Comparison of ENCODE assay signal across 1 cellular context in genomic region chr15:37101634-37102314, GRCh38.
TF ChIP-seq lines count a peak whose summit lies in the region.

No MANE protein-coding gene starts in this region.

TF ChIP-seq in K562, 482 proteins besides CTCF, POLR2A, EP300 and RAD21 (continued from another document and continues in another):
- TF ChIP-seq CXXC5 (CRISPR knock-in tag; IDR thresholded peaks at IDR 0.05) (peak; percentile 83), SAFB (IDR thresholded peaks at IDR 0.05; ENCODE audit: borderline replicate concordance, low read depth, low read length) (0 out of 2 replicates have a peak, but pooled peaks have one; percentile 5), RNF2 (IDR thresholded peaks at IDR 0.05) (0 out of 2 replicates have a peak, but pooled peaks have one; percentile 19), STAT6 (CRISPR knock-in tag; IDR thresholded peaks at IDR 0.05) (0 out of 2 replicates have a peak, but pooled peaks have one; percentile 35), SRF (CRISPR knock-in tag; IDR thresholded peaks at IDR 0.05) (no peak), PBX2 (CRISPR knock-in tag; IDR thresholded peaks at IDR 0.05; ENCODE audit: low read depth) (peak; percentile 88), PBX2 (tag; conservative IDR thresholded peaks at IDR 0.05; ENCODE audit: low read depth) (peak; percentile 89), CBFB (CRISPR knock-in tag; IDR thresholded peaks at IDR 0.05) (no peak), FOXK2 (conservative IDR thresholded peaks at IDR 0.05 in 1 of 2, IDR thresholded peaks at IDR 0.05 in 1 of 2; ENCODE audit: low read depth in 2 of 2) (0 out of 4 replicates have a peak, but pooled peaks of 1 of the 2 experiments have one; percentile 10), ZNF740 (CRISPR knock-in tag; IDR thresholded peaks at IDR 0.05) (no peak), ZNF740 (tag; IDR thresholded peaks at IDR 0.05) (peak in 1 of 2 experiments; percentile 48; a peak in 1 of 4 replicates), POLR2AphosphoS5 (IDR thresholded peaks at IDR 0.05; ENCODE audit: control insufficient read depth, insufficient read depth, low read depth, low read length) (peak; percentile 61; the same call in 1 of the 2 replicates), THAP12 (CRISPR knock-in tag; IDR thresholded peaks at IDR 0.05) (no peak), PHF8 (IDR thresholded peaks at IDR 0.05; ENCODE audit: borderline replicate concordance, low read length) (peak; percentile 6; the same call in 1 of the 2 replicates), MEIS2 (IDR thresholded peaks at IDR 0.05; ENCODE audit: partially characterized antibody) (peak; percentile 77), CREM (IDR thresholded peaks at IDR 0.05; ENCODE audit: low read depth) (peak; percentile 74), CUX1 (CRISPR knock-in tag; IDR thresholded peaks at IDR 0.05) (no peak), RCOR1 (IDR thresholded peaks at IDR 0.05; ENCODE audit: borderline replicate concordance in 1 of 2, low read depth in 2 of 2, low read length in 2 of 2) (peak in 1 of 2 experiments; percentile 9; a peak in 1 of 4 replicates), SIN3B (IDR thresholded peaks at IDR 0.05; ENCODE audit: low read depth) (0 out of 2 replicates have a peak, but pooled peaks have one; percentile 22), FIP1L1 (IDR thresholded peaks at IDR 0.05; ENCODE audit: low read depth, low read length, poor library complexity, severe bottlenecking) (peak; percentile 25), HCFC1 (IDR thresholded peaks at IDR 0.05; ENCODE audit: low read depth, low read length) (peak; percentile 11; the same call in 1 of the 2 replicates), GTF3C2 (IDR thresholded peaks at IDR 0.05; ENCODE audit: borderline replicate concordance, extremely low read depth, insufficient read length) (no peak), NONO (IDR thresholded peaks at IDR 0.05; ENCODE audit: low read depth in 2 of 2, low read length in 1 of 2) (0 out of 4 replicates have a peak, but pooled peaks of 1 of the 2 experiments have one; percentile 12), ZNF280B (CRISPR knock-in tag; IDR thresholded peaks at IDR 0.05) (no peak), MTA3 (IDR thresholded peaks at IDR 0.05; ENCODE audit: borderline replicate concordance) (0 out of 2 replicates have a peak, but pooled peaks have one; percentile 46), JUND (IDR thresholded peaks at IDR 0.05; ENCODE audit: borderline replicate concordance, low read depth, low read length) (peak; percentile 24), JUND (tag; IDR thresholded peaks at IDR 0.05; ENCODE audit: borderline replicate concordance, low read depth, low read length) (no peak), ATF7 (IDR thresholded peaks at IDR 0.05) (0 out of 2 replicates have a peak, but pooled peaks have one; percentile 6), MAX (CRISPR knock-in tag; IDR thresholded peaks at IDR 0.05) (peak; percentile 21; the same call in 1 of the 2 replicates), HDAC1 (IDR thresholded peaks at IDR 0.05) (peak in 1 of 2 experiments; percentile 31; a peak in 1 of 4 replicates), MAZ (CRISPR knock-in tag; conservative IDR thresholded peaks at IDR 0.05 in 1 of 2, IDR thresholded peaks at IDR 0.05 in 1 of 2) (peak; percentile 13 to 92; a peak in 2 of 4 replicates), ILK (tag; IDR thresholded peaks at IDR 0.05; ENCODE audit: borderline replicate concordance, low read depth) (no peak), STAG1 (CRISPR knock-in tag; IDR thresholded peaks at IDR 0.05; ENCODE audit: borderline replicate concordance) (no peak), SIN3A (IDR thresholded peaks at IDR 0.05; ENCODE audit: borderline replicate concordance in 2 of 2, control insufficient read depth in 1 of 2, low read depth in 2 of 2, low read length in 2 of 2) (peak in 1 of 2 experiments; percentile 5; a peak in 1 of 4 replicates)
